In the genomic region with DNA sequence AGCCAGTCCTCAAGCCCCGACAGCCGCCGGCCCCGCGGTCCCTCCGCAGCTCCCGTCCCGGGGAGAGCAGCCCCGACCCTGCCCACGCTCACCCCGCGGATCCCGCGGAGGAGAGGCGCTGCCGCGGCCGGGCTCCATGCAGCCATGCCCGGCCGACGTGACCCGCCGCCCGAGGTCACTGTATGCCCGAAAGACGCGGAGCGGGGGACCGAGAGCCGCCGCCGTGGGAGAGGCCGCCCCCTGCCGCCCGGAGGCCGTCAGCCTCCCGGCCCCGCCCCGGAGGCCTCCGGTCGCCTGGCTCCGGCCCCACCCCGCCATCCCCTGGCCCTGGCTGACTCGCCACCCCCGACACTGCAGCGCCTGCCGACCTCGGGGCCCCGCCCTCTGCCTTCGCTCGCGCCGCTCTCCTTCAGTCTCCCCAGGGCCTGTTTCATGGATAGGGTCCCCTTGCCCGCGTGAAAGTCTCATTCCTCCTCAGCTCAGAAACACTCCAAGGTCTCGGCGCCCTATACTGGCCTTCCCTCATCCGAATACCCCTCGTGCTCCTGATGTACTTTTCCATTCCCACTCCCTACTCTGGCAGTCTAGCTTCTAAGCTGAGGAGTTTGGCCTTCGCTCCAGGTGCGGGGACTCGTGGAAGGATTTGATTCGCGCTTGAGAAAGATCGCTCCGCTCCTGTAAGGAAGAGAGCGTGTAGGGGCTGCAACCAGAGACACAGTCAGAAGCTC, we compare ENCODE assay signal across 8 cellular contexts. TPM values are rescaled to one million over a fixed set of nuclear protein-coding genes. Genes with fewer than 3 reads are reported as not detected.
DNase-seq lines count a peak whose midpoint lies in the region; ATAC-seq and TF ChIP-seq lines count a peak whose summit lies in the region.

Gene BOLA3 (minus strand): TSS at position 184 of the 728 bp plus-strand sequence. CDS start 38 bp downstream, at position 146.

- H3K4me1 ChIP-seq in lung (ENCODE audit: control insufficient read depth in 2 of 2, insufficient read depth in 2 of 2, low read length in 2 of 2), result peaks cover 3 to 14% of the 10 kb centered on the region in 2 donors

- H3K4me3 ChIP-seq in lung, result peak within 1 kb of the TSS; percentile 80

- DNase-seq in GM19238 (ENCODE audit: insufficient read length, low spot score) (peak; percentile 90), NCI-H526 (lab: John Stamatoyannopoulos, UW) (peak; percentile 85 to 95), ecto neural progenitor cell (ENCODE audit: low spot score) (peak; percentile 93), lung (ENCODE audit: low spot score) (peak; percentile 86)
- peak; percentile 62 to 72 for DNase-seq in activated CD4-positive, alpha-beta T cell treated with anti-CD3 and anti-CD28 coated beads, Interleukin-2, amount 50 U/mL, for 4 hours
- DNase-seq in stimulated activated CD4-positive, alpha-beta T cell treated with anti-CD3 and anti-CD28 coated beads, TNF-alpha, amount 100 ng/mL, for 4 hours (ENCODE audit: low read depth in 3 of 3), result peak; percentile 64 to 80 (median 66)

- H3K27ac ChIP-seq in C4-2B, result peak within 1 kb of the TSS; percentile 83
- peak within 1 kb of the TSS; percentile 54 to 82 for H3K27ac ChIP-seq in lung (ENCODE audit: low read depth in 1 of 2, low read length in 1 of 2)

- 2% methylated on average over 49 to 67 of the region's 67 CpGs for whole genome bisulfite sequencing in lung, 2 donors

- H3K9me3 ChIP-seq in lung (ENCODE audit: control insufficient read depth in 2 of 2, insufficient read depth in 1 of 2, low read length in 1 of 2), result no peaks in the 10 kb centered on the region

- no peaks in the 10 kb centered on the region for H3K27me3 ChIP-seq in lung (ENCODE audit: control insufficient read depth, insufficient read depth)

- TF ChIP-seq CTCF in C4-2B (conservative IDR thresholded peaks at IDR 0.05) (peak; percentile 83), lung (IDR thresholded peaks at IDR 0.05; ENCODE audit: control extremely low read depth, extremely low read depth) (peak; percentile 37)

- peak; percentile 88 for ATAC-seq in HG03442 (IDR thresholded peaks at IDR 0.05; ENCODE audit: unreplicated experiment)
- ATAC-seq in lung (ENCODE audit: insufficient read depth, low FRiP score), result peak; percentile 97

- H3K36me3 ChIP-seq in lung (ENCODE audit: control insufficient read depth in 2 of 2, insufficient read depth in 2 of 2, low read length in 2 of 2), result peaks cover under 1 to 6% of the 10 kb centered on the region in 2 donors

RNA-seq across cellular contexts. Expression of gene BOLA3, which starts in this region (rescaled TPM):
- 10 to 100 TPM; 12.0 to 36.4 TPM for total RNA-seq in lung
- 10 to 100 TPM; 43.0 to 64.5 TPM for polyA plus RNA-seq in lung

Comparison
In these comparisons a context has a peak if more than half of its experiments do, and no peak if none do; other contexts are left out.
1. Peak in every context shown above with its lines: DNase-seq, ATAC-seq, H3K4me3 ChIP-seq and H3K27ac ChIP-seq.